9 cellular contexts compared by ENCODE assay signal in the genomic region with DNA sequence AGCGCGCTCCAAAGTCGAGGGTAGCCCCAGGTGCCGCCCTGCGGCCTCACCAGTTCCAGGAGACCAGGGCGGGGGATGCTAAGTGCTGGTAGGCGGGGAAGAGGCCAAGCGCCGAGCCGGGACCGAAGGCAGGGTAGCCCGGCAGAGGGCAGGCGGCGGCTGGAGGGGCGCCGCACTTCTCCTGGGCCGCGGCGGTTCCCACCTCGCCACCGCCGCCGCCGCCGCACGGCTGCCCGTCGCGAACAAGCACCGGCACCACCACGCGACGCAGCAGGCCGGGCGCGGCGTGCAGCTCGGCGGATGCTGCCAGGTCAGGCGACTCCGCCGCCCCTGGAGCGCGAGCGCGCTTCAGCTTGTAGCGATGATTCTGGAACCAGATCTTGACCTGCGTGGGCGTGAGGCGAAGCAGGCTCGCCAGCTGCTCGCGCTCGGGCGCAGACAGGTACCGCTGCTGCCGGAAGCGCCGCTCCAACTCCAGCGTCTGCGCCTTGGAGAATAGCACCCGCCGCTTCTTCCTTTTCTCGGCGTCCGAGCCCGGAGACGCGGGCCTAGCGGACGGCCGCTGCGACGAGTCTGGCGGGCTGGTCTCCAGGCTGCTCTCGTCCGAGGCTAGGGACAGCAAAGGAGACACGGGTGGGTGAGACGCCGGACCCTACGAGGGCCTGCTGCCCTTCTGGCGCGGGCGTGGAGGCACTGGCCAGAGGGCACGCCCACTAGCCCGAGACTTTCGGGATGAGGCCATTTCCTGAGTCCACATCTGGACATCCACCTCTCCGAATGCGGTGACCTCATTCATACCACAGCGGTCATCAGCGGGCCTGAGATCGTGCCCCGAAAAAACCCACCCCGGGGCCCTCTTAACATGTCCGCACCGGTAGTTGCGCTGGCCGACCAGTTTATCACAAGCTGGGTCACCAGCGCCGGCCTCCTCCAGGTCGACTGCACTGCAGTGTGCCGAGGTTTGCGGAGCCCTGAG. TPM values are rescaled to one million over a fixed set of nuclear protein-coding genes. Genes with fewer than 3 reads are reported as not detected.
DNase-seq lines count a peak whose midpoint lies in the region; ATAC-seq and TF ChIP-seq lines count a peak whose summit lies in the region.
"Had no signal": no experiment of that assay in that cellular context is flagged by ENCODE, and none has a peak within 500 bp of the region (broad histone marks: within the 10 kb centered on the region; RNA-seq: fewer than 3 reads in every experiment).

No MANE protein-coding gene starts in this region.

- H3K36me3 ChIP-seq in kidney epithelial cell (ENCODE audit: control insufficient read depth, insufficient read depth, low read length) (no peaks in the 10 kb centered on the region), tibial artery (no peaks in the 10 kb centered on the region)

- peaks cover 0 to 34% (median 26%) of the 10 kb centered on the region in 4 donors for H3K4me1 ChIP-seq in tibial artery

- no peak overlapping the region for H3K27ac ChIP-seq in tibial artery

- ATAC-seq in HG03354 (IDR thresholded peaks at IDR 0.05; ENCODE audit: poor library complexity, severe bottlenecking, unreplicated experiment) = no peak
- ATAC-seq: naive thymus-derived CD4-positive, alpha-beta T cell had no signal

- DNase-seq in DMS79 treated with DMSO at 0.1 percent for 48 hours (lab: John Stamatoyannopoulos, UW) (peak; percentile 86), astrocyte of the spinal cord (ENCODE audit: low read depth, low spot score) (peak; percentile 38), kidney epithelial cell (ENCODE audit: low read depth) (no peak), tibial artery (no peak), NOMO-1 (lab: John Stamatoyannopoulos, UW; ENCODE audit: unreplicated experiment in 2 of 2) (no peak)
- no peak for DNase-seq in activated CD4-positive, CD25-positive, alpha-beta regulatory T cell (lab: John Stamatoyannopoulos, UW)

- intact Hi-C loops in tibial artery (cut with DNase I; ENCODE audit: low total_unique reads) = no loop called here

- peaks cover 80% of the 10 kb centered on the region for H3K27me3 ChIP-seq in kidney epithelial cell (ENCODE audit: control insufficient read depth, insufficient read depth, low read length)
- H3K27me3 ChIP-seq in tibial artery = peaks cover 0 to 84% of the 10 kb centered on the region in 2 donors

- in situ Hi-C loops in astrocyte of the spinal cord (cut with HindIII; ENCODE audit: low sequenced_read_pairs) = no loop called here

- TF ChIP-seq CTCF in astrocyte of the spinal cord (IDR thresholded peaks at IDR 0.05; ENCODE audit: low read depth, low read length) (no peak), kidney epithelial cell (IDR thresholded peaks at IDR 0.05; ENCODE audit: insufficient read depth, low read length, poor library complexity, severe bottlenecking) (no peak), tibial artery (IDR thresholded peaks at IDR 0.05) (no peak)

- H3K9me3 ChIP-seq in tibial artery = no peaks in the 10 kb centered on the region

- no peak for TF ChIP-seq RAD21 in Ishikawa (IDR thresholded peaks at IDR 0.05; ENCODE audit: low read depth)

- H3K4me3 ChIP-seq in astrocyte of the spinal cord (ENCODE audit: low read depth, low read length) (peak overlapping the region; percentile 19), kidney epithelial cell (ENCODE audit: low read depth, low read length) (peak overlapping the region; percentile 42), tibial artery (peak overlapping the region; percentile 32 to 54)

- no peak for TF ChIP-seq EP300 in Ishikawa (IDR thresholded peaks at IDR 0.05; ENCODE audit: borderline replicate concordance)

TF ChIP-seq in Ishikawa, 13 proteins besides CTCF, POLR2A, EP300 and RAD21:
- TF ChIP-seq TCF12 (IDR thresholded peaks at IDR 0.05; ENCODE audit: low read depth) (0 out of 2 replicates have a peak, but pooled peaks have one; percentile 10), TAF1 (IDR thresholded peaks at IDR 0.05; ENCODE audit: low read depth) (0 out of 2 replicates have a peak, but pooled peaks have one; percentile 21), NFIC (IDR thresholded peaks at IDR 0.05) (0 out of 2 replicates have a peak, but pooled peaks have one; percentile 10), ZBTB7A (IDR thresholded peaks at IDR 0.05; ENCODE audit: low read depth) (no peak), FOXM1 (IDR thresholded peaks at IDR 0.05; ENCODE audit: borderline replicate concordance, low read depth) (no peak), EGR1 (IDR thresholded peaks at IDR 0.05) (peak; percentile 97), CEBPB (IDR thresholded peaks at IDR 0.05) (no peak), TEAD4 (IDR thresholded peaks at IDR 0.05) (no peak), REST (IDR thresholded peaks at IDR 0.05; ENCODE audit: low read depth) (no peak), YY1 (IDR thresholded peaks at IDR 0.05; ENCODE audit: low read depth) (0 out of 2 replicates have a peak, but pooled peaks have one; percentile 16), CREB1 (IDR thresholded peaks at IDR 0.05; ENCODE audit: low read depth) (no peak), MAX (IDR thresholded peaks at IDR 0.05) (peak; percentile 74)
- TF ChIP-seq, protein P1, sequence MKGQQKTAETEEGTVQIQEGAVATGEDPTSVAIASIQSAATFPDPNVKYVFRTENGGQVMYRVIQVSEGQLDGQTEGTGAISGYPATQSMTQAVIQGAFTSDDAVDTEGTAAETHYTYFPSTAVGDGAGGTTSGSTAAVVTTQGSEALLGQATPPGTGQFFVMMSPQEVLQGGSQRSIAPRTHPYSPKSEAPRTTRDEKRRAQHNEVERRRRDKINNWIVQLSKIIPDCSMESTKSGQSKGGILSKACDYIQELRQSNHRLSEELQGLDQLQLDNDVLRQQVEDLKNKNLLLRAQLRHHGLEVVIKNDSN (IDR thresholded peaks at IDR 0.05) = no peak

RNA-seq across cellular contexts. Expression of gene NKX2-8, which starts 1.3 kb away (rescaled TPM):
- not detected in 2 replicates for total RNA-seq in kidney epithelial cell
- total RNA-seq: naive thymus-derived CD4-positive, alpha-beta T cell had no signal

Comparison
In these comparisons a context has a peak if more than half of its experiments do, and no peak if none do; other contexts are left out.
1. DNase-seq: peak in DMS79 treated with DMSO at 0.1 percent for 48 hours (single experiment) and astrocyte of the spinal cord (single experiment); none in kidney epithelial cell (single experiment), tibial artery (0 of 2), NOMO-1 (0 of 2) and activated CD4-positive, CD25-positive, alpha-beta regulatory T cell (0 of 4).
2. Peak in every context shown above with its lines, with median percentiles within 50 percentile points of each other: H3K4me3 ChIP-seq.